ENCODE assay signal across 1 cellular context in genomic region chr10:118712930-118713634, GRCh38.
TF ChIP-seq lines count a peak whose summit lies in the region.

No MANE protein-coding gene starts in this region.

TF ChIP-seq in K562, 482 proteins besides CTCF, POLR2A, EP300 and RAD21 (continued from another document):
- TF ChIP-seq HOMEZ (CRISPR knock-in tag; IDR thresholded peaks at IDR 0.05) (no peak), FIP1L1 (IDR thresholded peaks at IDR 0.05; ENCODE audit: low read depth, low read length, poor library complexity, severe bottlenecking) (no peak), HMGXB4 (CRISPR knock-in tag; IDR thresholded peaks at IDR 0.05) (no peak), TFAP4 (CRISPR knock-in tag; IDR thresholded peaks at IDR 0.05; ENCODE audit: borderline replicate concordance) (no peak), TSC22D4 (tag; IDR thresholded peaks at IDR 0.05) (no peak), ZNF212 (CRISPR knock-in tag; IDR thresholded peaks at IDR 0.05) (no peak), SNAPC5 (CRISPR knock-in tag; IDR thresholded peaks at IDR 0.05) (no peak), ESRRA (IDR thresholded peaks at IDR 0.05; ENCODE audit: borderline replicate concordance, low read depth) (no peak), ZBTB12 (CRISPR knock-in tag; IDR thresholded peaks at IDR 0.05) (no peak), MAFG (tag; conservative IDR thresholded peaks at IDR 0.05) (no peak), FUS (optimal IDR thresholded peaks at IDR 0.05; ENCODE audit: low read depth, low read length) (no peak)
